In genomic region chr22:44735518-44736428, GRCh38 we compare ENCODE assay signal across 8 cellular contexts. TPM values are rescaled to one million over a fixed set of nuclear protein-coding genes. Genes with fewer than 3 reads are reported as not detected.
DNase-seq lines count a peak whose midpoint lies in the region; ATAC-seq, FAIRE-seq and TF ChIP-seq lines count a peak whose summit lies in the region.

No MANE protein-coding gene starts in this region.

- H3K4me1 Mint-ChIP-seq in naive thymus-derived CD4-positive, alpha-beta T cell, result peaks cover 0 to 7% (median 0%) of the 10 kb centered on the region in 7 donors
- peaks cover 11% of the 10 kb centered on the region for H3K4me1 Mint-ChIP-seq in stimulated activated effector memory CD8-positive, alpha-beta T cell treated with anti-CD3 and anti-CD28 coated beads, Interleukin-12 subunit alpha, Interleukin-12 subunit beta, amount 100 ng/mL, for 72 hours

- H3K4me3 ChIP-seq in A549 (no peak overlapping the region), epithelial cell of esophagus (ENCODE audit: low read length) (no peak overlapping the region)
- no peak overlapping the region for H3K4me3 ChIP-seq in naive thymus-derived CD4-positive, alpha-beta T cell (ENCODE audit: low read length)

- FAIRE-seq in A549 (lab: Jason Lieb, UNC), result no peak

- peak; percentile 55 to 75 for ATAC-seq in A549
- ATAC-seq in naive thymus-derived CD4-positive, alpha-beta T cell, result peak; percentile 85
- peak; percentile 70 for ATAC-seq in stimulated activated effector memory CD8-positive, alpha-beta T cell treated with anti-CD3 and anti-CD28 coated beads, Interleukin-12 subunit alpha, Interleukin-12 subunit beta, amount 100 ng/mL, for 72 hours
- ATAC-seq in GM19395 (IDR thresholded peaks at IDR 0.05; ENCODE audit: unreplicated experiment), result no peak

- peaks cover 0 to 5% (median 0%) of the 10 kb centered on the region in 5 donors for H3K36me3 Mint-ChIP-seq in naive thymus-derived CD4-positive, alpha-beta T cell
- H3K36me3 Mint-ChIP-seq in stimulated activated effector memory CD8-positive, alpha-beta T cell treated with anti-CD3 and anti-CD28 coated beads, Interleukin-12 subunit alpha, Interleukin-12 subunit beta, amount 100 ng/mL, for 72 hours, result peaks cover 34% of the 10 kb centered on the region

- DNase-seq in A549 (ENCODE audit: low read depth in 1 of 2, low spot score in 1 of 2) (peak; percentile 52 to 56), GM13977 (ENCODE audit: low spot score) (peak; percentile 92), NOMO-1 treated with DMSO at 0.1 percent for 48 hours (lab: John Stamatoyannopoulos, UW; ENCODE audit: unreplicated experiment) (peak; percentile 16), activated T-cell treated with anti-CD3 and anti-CD28 coated beads for 1 hour (ENCODE audit: low read depth) (peak; percentile 89), epithelial cell of esophagus (ENCODE audit: low read depth) (peak; percentile 59)
- peak; percentile 53 to 88 (median 76) for DNase-seq in naive thymus-derived CD4-positive, alpha-beta T cell
- peak; percentile 92 to 96 for DNase-seq in stimulated activated effector memory CD8-positive, alpha-beta T cell treated with anti-CD3 and anti-CD28 coated beads, Interleukin-12 subunit alpha, Interleukin-12 subunit beta, amount 100 ng/mL, for 72 hours (ENCODE audit: low spot score in 2 of 2)

- TF ChIP-seq POLR2A in A549 (IDR thresholded peaks at IDR 0.05; ENCODE audit: low read length), result no peak

- in situ Hi-C loops in GM13977 (cut with MboI; ENCODE audit: low pct_unique_long_range_greater_than_20kb, low sequenced_read_pairs, unreplicated experiment), result no loop called here

- no peaks in the 10 kb centered on the region for H3K27me3 ChIP-seq in naive thymus-derived CD4-positive, alpha-beta T cell (ENCODE audit: control insufficient read depth in 2 of 2, insufficient read depth in 2 of 2, low read length in 2 of 2)

- 32% methylated on average over 7 of the region's 28 CpGs for WGBS in A549 (ENCODE audit: missing lambda C conversion rate)

- TF ChIP-seq EP300 in A549 (IDR thresholded peaks at IDR 0.05), result no peak

- peak; percentile 62 for TF ChIP-seq CTCF in A549 (IDR thresholded peaks at IDR 0.05)
- peak; percentile 98 for TF ChIP-seq CTCF in GM13977 (IDR thresholded peaks at IDR 0.05; ENCODE audit: extremely low read depth, insufficient read depth, missing control alignments)
- TF ChIP-seq CTCF in epithelial cell of esophagus (IDR thresholded peaks at IDR 0.05; ENCODE audit: insufficient read depth, low read depth, low read length, missing control alignments), result peak; percentile 87

- H3K9me3 Mint-ChIP-seq in naive thymus-derived CD4-positive, alpha-beta T cell, result peaks cover 0 to 4% (median 0%) of the 10 kb centered on the region in 11 donors
- no peaks in the 10 kb centered on the region for H3K9me3 Mint-ChIP-seq in stimulated activated effector memory CD8-positive, alpha-beta T cell treated with anti-CD3 and anti-CD28 coated beads, Interleukin-12 subunit alpha, Interleukin-12 subunit beta, amount 100 ng/mL, for 72 hours

- peak overlapping the region in 1 of 9 donors; percentile 81 for H3K27ac Mint-ChIP-seq in naive thymus-derived CD4-positive, alpha-beta T cell
- H3K27ac Mint-ChIP-seq in stimulated activated effector memory CD8-positive, alpha-beta T cell treated with anti-CD3 and anti-CD28 coated beads, Interleukin-12 subunit alpha, Interleukin-12 subunit beta, amount 100 ng/mL, for 72 hours, result peak overlapping the region; percentile 75

- H3K36me3 ChIP-seq in naive thymus-derived CD4-positive, alpha-beta T cell (ENCODE audit: control insufficient read depth in 2 of 3, insufficient read depth in 3 of 3, low read length in 3 of 3), result peaks cover 0 to 3% (median 0%) of the 10 kb centered on the region in 3 experiments

- CTCF ChIA-PET in A549 (lab: Yijun Ruan, JAX), result interaction anchor here (0.7 to 4.0 kb wide), 23 partner anchors 8 to 53 kb away, joined by 3 to 55 read pairs (median 5); partner anchors contain the start of gene ARHGAP8
- CTCF ChIA-PET in naive thymus-derived CD4-positive, alpha-beta T cell (lab: Charles Lee), result interaction anchor here (1.1 to 2.4 kb wide), 6 partner anchors 8 to 749 kb away, joined by 3 to 16 read pairs (median 4); no protein-coding TSS in a partner anchor

- H3K27me3 Mint-ChIP-seq in naive thymus-derived CD4-positive, alpha-beta T cell, result no peaks in the 10 kb centered on the region

- POLR2A ChIA-PET in A549 (lab: Yijun Ruan, JAX), result no interaction called here
- POLR2A ChIA-PET in naive thymus-derived CD4-positive, alpha-beta T cell (lab: Charles Lee), result no interaction called here

- H3K4me1 ChIP-seq in A549, result peaks cover 20% of the 10 kb centered on the region
- no peaks in the 10 kb centered on the region for H3K4me1 ChIP-seq in naive thymus-derived CD4-positive, alpha-beta T cell (ENCODE audit: control insufficient read depth in 2 of 2, insufficient read depth in 2 of 2, low read length in 2 of 2)

- no peak overlapping the region for H3K4me2 ChIP-seq in A549

- H3K27ac ChIP-seq in A549, result no peak overlapping the region
- no peak overlapping the region for H3K27ac ChIP-seq in naive thymus-derived CD4-positive, alpha-beta T cell (ENCODE audit: low read depth, low read length)

- peak; percentile 70 to 73 for TF ChIP-seq RAD21 in A549 (conservative IDR thresholded peaks at IDR 0.05 in 1 of 2, IDR thresholded peaks at IDR 0.05 in 1 of 2)

- intact Hi-C loops in naive thymus-derived CD4-positive, alpha-beta T cell (cut with micrococcal nuclease), result loop anchor here (1.0 kb wide), 2 partner anchors 33 to 38 kb away; partner anchors contain the start of gene PRR5 (in 1 of the 2)

- H3K9me3 ChIP-seq in A549, result no peaks in the 10 kb centered on the region
- no peaks in the 10 kb centered on the region for H3K9me3 ChIP-seq in naive thymus-derived CD4-positive, alpha-beta T cell (ENCODE audit: control insufficient read depth in 2 of 3, low read length in 3 of 3)

- H3K4me3 Mint-ChIP-seq in naive thymus-derived CD4-positive, alpha-beta T cell, result no peak overlapping the region
- H3K4me3 Mint-ChIP-seq in stimulated activated effector memory CD8-positive, alpha-beta T cell treated with anti-CD3 and anti-CD28 coated beads, Interleukin-12 subunit alpha, Interleukin-12 subunit beta, amount 100 ng/mL, for 72 hours, result no peak overlapping the region

TF ChIP-seq in A549, 52 proteins besides CTCF, POLR2A, EP300 and RAD21:
- TF ChIP-seq SMC3 (IDR thresholded peaks at IDR 0.05) (peak; percentile 59), FOXS1 (CRISPR knock-in tag; IDR thresholded peaks at IDR 0.05) (no peak), CEBPB (IDR thresholded peaks at IDR 0.05) (no peak)
TF ChIP-seq in A549: peak in this region for 1.

RNA-seq across cellular contexts. Expression of gene ARHGAP8, which starts 16.6 kb away (rescaled TPM):
- 3.3 and 3.8 TPM in 2 replicates for polyA plus RNA-seq in A549 (2011; rRNA removed)
- polyA plus RNA-seq in A549 (2012; cell fraction: cytosol; rRNA removed), result 4.6 and 5.2 TPM in 2 replicates
- polyA plus RNA-seq in A549 (2012; cell fraction: nucleus; rRNA removed), result 16.2 and 18.8 TPM in 2 replicates
- polyA plus RNA-seq in A549 (2017; fragmentation: RNase III; extraction: RNeasy Plus Mini Kit Qiagen cat#74134 plus additional on column Dnase treatment), result 1.2 to 1.5 TPM (median 1.4 TPM) in 3 replicates
- 2.9 and 3.6 TPM in 2 replicates for polyA minus RNA-seq in A549 (2011; rRNA and poly(A)+ RNA removed)
- total RNA-seq in naive thymus-derived CD4-positive, alpha-beta T cell, result 1 to 10 TPM in 2 of 5 experiments, under 1 TPM in 1, not detected in 2; 0.82 to 2.3 (median 1.5) TPM
- not detected for polyA plus RNA-seq in naive thymus-derived CD4-positive, alpha-beta T cell

RNA-seq across cellular contexts. Expression of gene PRR5, which starts 33.8 kb away (rescaled TPM):
- polyA plus RNA-seq in A549 (2011; rRNA removed) (7.1 and 8.5 TPM in 2 replicates), A549 (2017; fragmentation: RNase III; extraction: RNeasy Plus Mini Kit Qiagen cat#74134 plus additional on column Dnase treatment) (15.7 to 19.5 TPM (median 17.7 TPM) in 3 replicates)
- 14.8 and 25.1 TPM in 2 replicates for polyA plus RNA-seq in A549 (2012; cell fraction: cytosol; rRNA removed)
- 35.0 and 39.1 TPM in 2 replicates for polyA plus RNA-seq in A549 (2012; cell fraction: nucleus; rRNA removed)
- polyA minus RNA-seq in A549 (2011; rRNA and poly(A)+ RNA removed), result 9.0 and 12.0 TPM in 2 replicates
- 10 to 100 TPM; 19.6 to 49.1 (median 44.4) TPM for total RNA-seq in naive thymus-derived CD4-positive, alpha-beta T cell
- polyA plus RNA-seq in naive thymus-derived CD4-positive, alpha-beta T cell, result 10 to 100 TPM; 19.6 to 29.6 TPM

Comparison
In these comparisons a context has a peak if more than half of its experiments do, and no peak if none do; other contexts are left out.
1. DNase-seq: peak in every context shown above with its lines; median percentile 94 in stimulated activated effector memory CD8-positive, alpha-beta T cell treated with anti-CD3 and anti-CD28 coated beads, Interleukin-12 subunit alpha, Interleukin-12 subunit beta, amount 100 ng/mL, for 72 hours; 92 in GM13977; 89 in activated T-cell treated with anti-CD3 and anti-CD28 coated beads for 1 hour; 76 in naive thymus-derived CD4-positive, alpha-beta T cell; 59 in epithelial cell of esophagus; 54 in A549; 16 in NOMO-1 treated with DMSO at 0.1 percent for 48 hours.